In genomic region chr12:49777800-49778748, GRCh38 we compare ENCODE assay signal across 8 cellular contexts. TPM values are rescaled to one million over a fixed set of nuclear protein-coding genes. Genes with fewer than 3 reads are reported as not detected.
DNase-seq lines count a peak whose midpoint lies in the region; ATAC-seq and TF ChIP-seq lines count a peak whose summit lies in the region.

No MANE protein-coding gene starts in this region.

- H3K9me3 Mint-ChIP-seq in activated naive CD4-positive, alpha-beta T cell treated with anti-CD3 and anti-CD28 coated beads, Interleukin-2, amount 50 U/mL, for 24 hours, result no peaks in the 10 kb centered on the region

- H3K9me2 ChIP-seq in SU-DHL-6 (replicated peaks; ENCODE audit: insufficient read depth, low read length), result no peaks in the 10 kb centered on the region

- no peak overlapping the region for H2AFZ ChIP-seq in SU-DHL-6 (ENCODE audit: low read depth, low read length, severe bottlenecking)

- CTCF ChIA-PET in BJ (lab: Yijun Ruan, JAX) (interaction anchor here (0.7 to 3.3 kb wide), 26 partner anchors 10 to 278 kb away, joined by 3 to 59 read pairs (median 4); partner anchors contain the start of genes AQP2, BCDIN3D and TMBIM6), HEK293 (lab: Yijun Ruan, JAX) (interaction anchor here (0.5 to 5.3 kb wide), 54 partner anchors 8 to 1047 kb away, joined by 3 to 96 read pairs (median 5); partner anchors contain the start of genes NCKAP5L and TMBIM6)

- peaks cover 18% of the 10 kb centered on the region for H3K4me1 Mint-ChIP-seq in activated naive CD4-positive, alpha-beta T cell treated with anti-CD3 and anti-CD28 coated beads, Interleukin-2, amount 50 U/mL, for 24 hours

- no peak overlapping the region for H3K27ac ChIP-seq in HEK293 (ENCODE audit: extremely low read depth, low read depth, low read length)
- H3K27ac ChIP-seq in SU-DHL-6 (ENCODE audit: low read depth, low read length), result no peak overlapping the region
- H3K27ac ChIP-seq in right cardiac atrium (ENCODE audit: low read length), result no peak overlapping the region

- H4K20me1 ChIP-seq in SU-DHL-6 (ENCODE audit: low read depth, low read length), result no peaks in the 10 kb centered on the region

- no peak overlapping the region for H3K4me2 ChIP-seq in SU-DHL-6 (ENCODE audit: low read depth, low read length, poor library complexity, severe bottlenecking)

- 51% methylated on average over 19 of the region's 19 CpGs for WGBS in right cardiac atrium

- DNase-seq in BJ (ENCODE audit: low read depth), result no peak
- peak; percentile 48 to 78 (median 77) for DNase-seq in right cardiac atrium
- DNase-seq in stimulated activated CD4-positive, alpha-beta T cell treated with anti-CD3 and anti-CD28 coated beads, Interleukin-12 subunit alpha, Interleukin-12 subunit beta, amount 100 ng/mL, for 48 hours (ENCODE audit: low read depth in 2 of 3, low spot score in 1 of 3), result peak; percentile 53 to 78 (median 72)
- no peak for DNase-seq in NCI-H446 treated with DMSO at 0.1 percent for 48 hours (lab: John Stamatoyannopoulos, UW)
- no peak for DNase-seq in inferior parietal cortex (ENCODE audit: extremely low spot score)

- no peak overlapping the region for H3K4me3 Mint-ChIP-seq in activated naive CD4-positive, alpha-beta T cell treated with anti-CD3 and anti-CD28 coated beads, Interleukin-2, amount 50 U/mL, for 24 hours

- H3K4me1 ChIP-seq in HEK293 (ENCODE audit: control insufficient read depth, insufficient read depth, low read length) (no peaks in the 10 kb centered on the region), right cardiac atrium (ENCODE audit: control insufficient read depth, insufficient read depth, low read length) (no peaks in the 10 kb centered on the region)

- H3K36me3 ChIP-seq in BJ (ENCODE audit: control insufficient read depth, insufficient read depth, low read length) (no peaks in the 10 kb centered on the region), HEK293 (ENCODE audit: control insufficient read depth in 2 of 2, insufficient read depth in 1 of 2, low read length in 2 of 2) (no peaks in the 10 kb centered on the region), SU-DHL-6 (ENCODE audit: low read length) (no peaks in the 10 kb centered on the region)

- peak; percentile 93 for TF ChIP-seq CTCF in BJ (IDR thresholded peaks at IDR 0.05; ENCODE audit: insufficient read depth, low read depth, low read length)
- peak; percentile 82 for TF ChIP-seq CTCF in HEK293 (tag by site-specific recombination; IDR thresholded peaks at IDR 0.05)
- peak; percentile 82 for TF ChIP-seq CTCF in SU-DHL-6 (IDR thresholded peaks at IDR 0.05; ENCODE audit: insufficient read depth, low read length, poor library complexity, severe bottlenecking)

- no peaks in the 10 kb centered on the region for H3F3A ChIP-seq in SU-DHL-6 (ENCODE audit: insufficient read depth)

- H3K27me3 ChIP-seq in BJ (ENCODE audit: control insufficient read depth, insufficient read depth, low read length) (no peaks in the 10 kb centered on the region), SU-DHL-6 (ENCODE audit: low read length) (no peaks in the 10 kb centered on the region), right cardiac atrium (ENCODE audit: control insufficient read depth, insufficient read depth) (no peaks in the 10 kb centered on the region)

- no peaks in the 10 kb centered on the region for H3K79me2 ChIP-seq in SU-DHL-6 (ENCODE audit: insufficient read depth, low read length)

- H3K9me3 ChIP-seq in HEK293 (ENCODE audit: control insufficient read depth, insufficient read depth, low read depth, low read length), result no peaks in the 10 kb centered on the region
- no peaks in the 10 kb centered on the region for H3K9me3 ChIP-seq in SU-DHL-6 (ENCODE audit: insufficient read depth, low read length)
- no peaks in the 10 kb centered on the region for H3K9me3 ChIP-seq in right cardiac atrium (ENCODE audit: control insufficient read depth, low read length)

- H3K4me3 ChIP-seq in BJ (ENCODE audit: low read depth, low read length) (no peak overlapping the region), HEK293 (ENCODE audit: low read depth, low read length) (no peak overlapping the region), SU-DHL-6 (ENCODE audit: insufficient read depth, low read length, poor library complexity, severe bottlenecking) (no peak overlapping the region), right cardiac atrium (ENCODE audit: low read length) (no peak overlapping the region)

- POLR2A ChIA-PET in BJ (lab: Charles Lee) (no interaction called here), HEK293 (lab: Yijun Ruan, JAX) (interaction anchor here (0.5 to 1.8 kb wide), 7 partner anchors 9 to 231 kb away, joined by 3 to 7 read pairs (median 4); partner anchors contain the start of gene TMBIM6)

- peaks cover 13% of the 10 kb centered on the region for H3K27me3 Mint-ChIP-seq in activated naive CD4-positive, alpha-beta T cell treated with anti-CD3 and anti-CD28 coated beads, Interleukin-2, amount 50 U/mL, for 24 hours

- no peaks in the 10 kb centered on the region for H3K36me3 Mint-ChIP-seq in activated naive CD4-positive, alpha-beta T cell treated with anti-CD3 and anti-CD28 coated beads, Interleukin-2, amount 50 U/mL, for 24 hours

- no peak overlapping the region for H3K9ac ChIP-seq in SU-DHL-6 (ENCODE audit: low read length)

- H3K27ac Mint-ChIP-seq in activated naive CD4-positive, alpha-beta T cell treated with anti-CD3 and anti-CD28 coated beads, Interleukin-2, amount 50 U/mL, for 24 hours, result peak overlapping the region; percentile 43

- intact Hi-C loops in right cardiac atrium (cut with DNase I), result loop anchor here (2.0 to 10.0 kb wide), 7 partner anchors 54 to 294 kb away; partner anchors contain the start of genes AQP5 (in 1 of the 4), ASIC1 (in 1 of the 4) and BCDIN3D (in 1 of the 4)

- ATAC-seq in right cardiac atrium, result peak; percentile 60 to 61

TF ChIP-seq in HEK293, 187 proteins besides CTCF, POLR2A, EP300 and RAD21 (continues in another document):
- TF ChIP-seq SCRT2 (tag by site-specific recombination; IDR thresholded peaks at IDR 0.05) (peak; percentile 42; the same call in 1 of the 2 replicates), ZNF654 (tag by site-specific recombination; IDR thresholded peaks at IDR 0.05; ENCODE audit: low read depth) (0 out of 2 replicates have a peak, but pooled peaks have one; percentile 18), ZBTB7A (tag by site-specific recombination; IDR thresholded peaks at IDR 0.05; ENCODE audit: low read depth) (no peak), ZNF585B (tag by site-specific recombination; IDR thresholded peaks at IDR 0.05) (no peak), ZNF2 (tag by site-specific recombination; IDR thresholded peaks at IDR 0.05) (peak; percentile 76; the same call in 1 of the 2 replicates), ZBTB44 (tag by site-specific recombination; IDR thresholded peaks at IDR 0.05) (no peak), ZNF211 (tag by site-specific recombination; IDR thresholded peaks at IDR 0.05; ENCODE audit: low read depth) (no peak), ZNF239 (tag by site-specific recombination; IDR thresholded peaks at IDR 0.05) (no peak), ZNF362 (tag by site-specific recombination; IDR thresholded peaks at IDR 0.05) (no peak)

RNA-seq across cellular contexts. Expression of gene TMBIM6, which starts 36.7 kb away (rescaled TPM):
- polyA plus RNA-seq in BJ (2011; rRNA removed) (771 and 1,002 TPM in 2 replicates), right cardiac atrium (159 TPM)
- 210 and 250 TPM in 2 replicates for polyA minus RNA-seq in BJ (2011; rRNA and poly(A)+ RNA removed)
- 100 to 1,000 TPM; 216 to 254 (median 247) TPM for total RNA-seq in right cardiac atrium

RNA-seq across cellular contexts. Expression of gene NCKAP5L, which starts 50.1 kb away (rescaled TPM):
- polyA plus RNA-seq in BJ (2011; rRNA removed) (7.3 and 13.2 TPM in 2 replicates), right cardiac atrium (18.1 TPM)
- polyA minus RNA-seq in BJ (2011; rRNA and poly(A)+ RNA removed), result 16.9 and 19.7 TPM in 2 replicates
- 10 to 100 TPM; 20.3 to 23.2 (median 21.1) TPM for total RNA-seq in right cardiac atrium

Comparison
In these comparisons a context has a peak if more than half of its experiments do, and no peak if none do; other contexts are left out.
1. DNase-seq: peak in right cardiac atrium (3 of 3) and stimulated activated CD4-positive, alpha-beta T cell treated with anti-CD3 and anti-CD28 coated beads, Interleukin-12 subunit alpha, Interleukin-12 subunit beta, amount 100 ng/mL, for 48 hours (3 of 3); none in BJ (single experiment), NCI-H446 treated with DMSO at 0.1 percent for 48 hours (single experiment) and inferior parietal cortex (single experiment).
2. Peak in every context shown above with its lines, with median percentiles within 50 percentile points of each other: CTCF ChIP-seq.